In the genomic region with DNA sequence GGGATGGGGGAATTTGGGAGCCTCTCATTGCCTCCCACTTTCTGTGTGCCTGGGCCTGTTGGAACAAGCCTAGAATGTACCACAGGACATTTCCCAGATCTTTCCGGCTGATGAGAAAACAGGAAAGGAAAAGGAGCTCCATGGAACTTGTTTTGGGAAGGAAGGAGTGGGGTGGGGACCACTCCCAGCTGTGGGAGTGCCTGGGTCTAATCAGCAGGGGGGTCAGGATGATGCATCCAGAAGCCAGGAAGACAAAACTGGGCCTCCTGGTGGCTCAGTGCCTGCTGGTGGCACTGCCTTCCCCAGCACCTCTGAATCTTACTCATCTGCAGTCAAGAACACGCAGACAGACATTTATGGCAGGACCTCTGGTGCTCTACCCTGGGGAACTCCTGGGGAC, we compare ENCODE assay signal across 8 cellular contexts. TPM values are rescaled to one million over a fixed set of nuclear protein-coding genes. Genes with fewer than 3 reads are reported as not detected.
DNase-seq lines count a peak whose midpoint lies in the region; ATAC-seq lines count a peak whose summit lies in the region.
"Had no signal": no experiment of that assay in that cellular context is flagged by ENCODE, and none has a peak within 500 bp of the region (broad histone marks: within the 10 kb centered on the region; RNA-seq: fewer than 3 reads in every experiment).

No MANE protein-coding gene starts in this region.

- H3K27me3 Mint-ChIP-seq in CD4-positive, alpha-beta memory T cell: no peaks in the 10 kb centered on the region
- no peaks in the 10 kb centered on the region for H3K27me3 Mint-ChIP-seq in T-cell

- H3K4me1 Mint-ChIP-seq in CD4-positive, alpha-beta memory T cell: peaks cover 59 to 100% (median 79%) of the 10 kb centered on the region in 4 donors
- peaks cover 84 to 91% (median 86%) of the 10 kb centered on the region in 3 donors for H3K4me1 Mint-ChIP-seq in T-cell

- DNase-seq in CD4-positive, alpha-beta memory T cell: no peak
- DNase-seq in T-cell (no peak), iPS-NIHi7 (ENCODE audit: extremely low spot score) (peak; percentile 23), AML-193 (lab: John Stamatoyannopoulos, UW) (no peak), NCI-H1092 treated with DMSO at 0.1 percent for 48 hours (lab: John Stamatoyannopoulos, UW) (no peak)
- DNase-seq: GOT3 had no signal

- peaks cover 94% of the 10 kb centered on the region for H3K4me1 ChIP-seq in CD4-positive, alpha-beta memory T cell (ENCODE audit: insufficient read depth, low read length)

- CTCF ChIA-PET in CD4-positive, alpha-beta memory T cell (lab: Charles Lee; ENCODE audit: partially characterized antibody): interaction anchor here (0.6 to 11.3 kb wide), 2 partner anchors 8 to 51 kb away, joined by 3 to 97 read pairs; no protein-coding TSS in a partner anchor
- CTCF ChIA-PET in T-cell (lab: Charles Lee): no interaction called here

- peaks cover 18 to 41% of the 10 kb centered on the region in 2 donors for H3K36me3 Mint-ChIP-seq in CD4-positive, alpha-beta memory T cell
- peaks cover 12% of the 10 kb centered on the region for H3K36me3 Mint-ChIP-seq in T-cell

- no peaks in the 10 kb centered on the region for H3K9me3 Mint-ChIP-seq in CD4-positive, alpha-beta memory T cell
- no peaks in the 10 kb centered on the region for H3K9me3 Mint-ChIP-seq in T-cell

- H3K27me3 ChIP-seq in CD4-positive, alpha-beta memory T cell (ENCODE audit: insufficient read depth, low read length): no peaks in the 10 kb centered on the region

- intact Hi-C loops in CD4-positive, alpha-beta memory T cell (cut with micrococcal nuclease): no loop called here

- peak overlapping the region; percentile 83 to 98 (median 93) for H3K27ac Mint-ChIP-seq in CD4-positive, alpha-beta memory T cell
- H3K27ac Mint-ChIP-seq in T-cell: peak overlapping the region; percentile 88 to 96

- no peaks in the 10 kb centered on the region for H3K9me3 ChIP-seq in CD4-positive, alpha-beta memory T cell (ENCODE audit: control insufficient read depth in 1 of 2, low read length in 2 of 2)

- ATAC-seq in T-cell (replicated peaks in 1 of 4) (no peak), HG02840 (IDR thresholded peaks at IDR 0.05; ENCODE audit: low FRiP score, unreplicated experiment) (no peak)

- H3K4me3 Mint-ChIP-seq in CD4-positive, alpha-beta memory T cell: peak overlapping the region in 6 of 8 donors; percentile 10 to 59 (median 28)
- H3K4me3 Mint-ChIP-seq in T-cell: peak overlapping the region in 1 of 3 donors; percentile 84

- H3K36me3 ChIP-seq in CD4-positive, alpha-beta memory T cell (ENCODE audit: insufficient read depth, low read length): peaks cover 34% of the 10 kb centered on the region

- POLR2A ChIA-PET in CD4-positive, alpha-beta memory T cell (lab: Charles Lee; ENCODE audit: partially characterized antibody): interaction anchor here (1.0 to 9.4 kb wide), 9 partner anchors 9 to 48 kb away, joined by 3 to 131 read pairs (median 4); a partner anchor contains a TSS
- POLR2A ChIA-PET in T-cell (lab: Charles Lee): interaction anchor here in 1 of 2 donors (0.6 kb wide), 1 partner anchor 189 kb away, joined by 3 read pairs; no protein-coding TSS in a partner anchor

- no peak overlapping the region for H3K4me3 ChIP-seq in CD4-positive, alpha-beta memory T cell (ENCODE audit: low read length in 2 of 2)

- peak overlapping the region; percentile 23 for H3K27ac ChIP-seq in CD4-positive, alpha-beta memory T cell (ENCODE audit: low read depth, low read length)

RNA-seq across cellular contexts. Expression of a gene that starts 2.8 kb away (rescaled TPM):
- 1 to 10 TPM; 1.1 to 1.2 TPM for total RNA-seq in CD4-positive, alpha-beta memory T cell
- polyA plus RNA-seq in CD4-positive, alpha-beta memory T cell: under 1 TPM; 0.31 to 0.94 TPM
- 1 to 10 TPM in 1 of 5 donors, under 1 TPM in 4; 0.13 to 1.1 (median 0.47) TPM for total RNA-seq in T-cell
- total RNA-seq: Daoy had no signal

RNA-seq across cellular contexts. Expression of a gene that starts 9.0 kb away (rescaled TPM):
- total RNA-seq in CD4-positive, alpha-beta memory T cell: 100 to 1,000 TPM; 141 to 144 TPM
- 100 to 1,000 TPM; 124 to 176 TPM for polyA plus RNA-seq in CD4-positive, alpha-beta memory T cell
- 100 to 1,000 TPM; 102 to 181 (median 138) TPM for total RNA-seq in T-cell

RNA-seq across cellular contexts. Expression of a gene that starts 11.0 kb away (rescaled TPM):
- under 1 TPM; 0.32 to 0.33 TPM for total RNA-seq in CD4-positive, alpha-beta memory T cell
- polyA plus RNA-seq in CD4-positive, alpha-beta memory T cell: not detected
- under 1 TPM in 1 of 5 donors, not detected in 4; 0.70 TPM for total RNA-seq in T-cell

RNA-seq across cellular contexts. Expression of a gene that starts 34.2 kb away (rescaled TPM):
- 1 to 10 TPM; 6.2 to 7.3 TPM for total RNA-seq in CD4-positive, alpha-beta memory T cell
- 1 to 10 TPM; 1.8 to 6.5 TPM for polyA plus RNA-seq in CD4-positive, alpha-beta memory T cell
- 1 to 10 TPM; 4.7 to 7.2 (median 6.4) TPM for total RNA-seq in T-cell
